ENCODE assay signal across 11 cellular contexts in genomic region chr1:114718661-114719423, GRCh38. TPM values are rescaled to one million over a fixed set of nuclear protein-coding genes. Genes with fewer than 3 reads are reported as not detected.
DNase-seq lines count a peak whose midpoint lies in the region; ATAC-seq and TF ChIP-seq lines count a peak whose summit lies in the region.
"Had no signal": no experiment of that assay in that cellular context is flagged by ENCODE, and none has a peak within 500 bp of the region (broad histone marks: within the 10 kb centered on the region; RNA-seq: fewer than 3 reads in every experiment).

No MANE protein-coding gene starts in this region.

- 91% methylated on average over 10 of the region's 11 CpGs for WGBS in mesenchymal stem cell
- WGBS in sigmoid colon, 2 donors: 87 to 88% methylated on average over 11 of the region's 11 CpGs

- in situ Hi-C loops in ACHN (cut with HindIII; ENCODE audit: low pct_ligation_motif_present, low pct_unique_long_range_greater_than_20kb, low sequenced_read_pairs): no loop called here

- peak overlapping the region; percentile 12 for H3K9ac ChIP-seq in mesenchymal stem cell (ENCODE audit: low read length)
- H3K9ac ChIP-seq: parathyroid adenoma had no signal

- H3K27ac Mint-ChIP-seq in activated naive CD8-positive, alpha-beta T cell treated with anti-CD3 and anti-CD28 coated beads, Interleukin-2, amount 50 U/mL, for 24 hours: peak overlapping the region; percentile 65

- no peak overlapping the region for H3K18ac ChIP-seq in mesenchymal stem cell (ENCODE audit: low read depth in 1 of 2, low read length in 2 of 2)

- ATAC-seq in activated naive CD8-positive, alpha-beta T cell treated with anti-CD3 and anti-CD28 coated beads, Interleukin-2, amount 50 U/mL, for 24 hours: peak; percentile 39
- ATAC-seq in HG03039 (IDR thresholded peaks at IDR 0.05; ENCODE audit: unreplicated experiment): no peak

- H3K9me3 Mint-ChIP-seq in activated naive CD8-positive, alpha-beta T cell treated with anti-CD3 and anti-CD28 coated beads, Interleukin-2, amount 50 U/mL, for 24 hours: no peaks in the 10 kb centered on the region

- no peak for TF ChIP-seq CTCF in sigmoid colon (IDR thresholded peaks at IDR 0.05)

- H2AFZ ChIP-seq in mesenchymal stem cell (ENCODE audit: low read depth, low read length): no peak overlapping the region
- H2AFZ ChIP-seq: parathyroid adenoma had no signal

- H3K9me3 ChIP-seq in mesenchymal stem cell (ENCODE audit: control insufficient read depth, low read length) (no peaks in the 10 kb centered on the region), sigmoid colon (no peaks in the 10 kb centered on the region)

- peak; percentile 33 for DNase-seq in ACHN
- peak; percentile 38 for DNase-seq in HK-2 (ENCODE audit: unreplicated experiment)
- no peak for DNase-seq in activated naive CD8-positive, alpha-beta T cell treated with anti-CD3 and anti-CD28 coated beads, Interleukin-2, amount 50 U/mL, for 24 hours
- peak; percentile 30 for DNase-seq in mesenchymal stem cell
- no peak for DNase-seq in COLO668 (lab: John Stamatoyannopoulos, UW; ENCODE audit: unreplicated experiment)
- DNase-seq in SHP77 (lab: John Stamatoyannopoulos, UW): no peak
- DNase-seq in sigmoid colon: no peak
- DNase-seq: dermis blood vessel endothelial cell, H7 had no signal

- no peak overlapping the region for H2BK5ac ChIP-seq in mesenchymal stem cell (ENCODE audit: low read depth, low read length, poor library complexity, severe bottlenecking)

- H3K4me3 ChIP-seq in mesenchymal stem cell (ENCODE audit: insufficient read depth in 1 of 2, low read depth in 1 of 2, low read length in 2 of 2) (no peak overlapping the region), sigmoid colon (no peak overlapping the region)

- TF ChIP-seq POLR2A in sigmoid colon (IDR thresholded peaks at IDR 0.05): no peak

- no peak overlapping the region for H3K23ac ChIP-seq in mesenchymal stem cell (ENCODE audit: low read length in 2 of 2)

- no peak overlapping the region for H2BK120ac ChIP-seq in mesenchymal stem cell (ENCODE audit: low read depth, low read length)

- TF ChIP-seq EP300 in sigmoid colon (IDR thresholded peaks at IDR 0.05): no peak

- H3K14ac ChIP-seq in mesenchymal stem cell (ENCODE audit: low read length in 2 of 2): no peak overlapping the region

- no peak overlapping the region for H2BK12ac ChIP-seq in mesenchymal stem cell (ENCODE audit: low read length in 2 of 2)

- no peak overlapping the region for H2BK15ac ChIP-seq in mesenchymal stem cell (ENCODE audit: low read depth, poor library complexity, severe bottlenecking)

- peak overlapping the region; percentile 33 for H3K27ac ChIP-seq in mesenchymal stem cell (ENCODE audit: low read length, poor library complexity, severe bottlenecking)
- H3K27ac ChIP-seq in sigmoid colon: no peak overlapping the region
- H3K27ac ChIP-seq: parathyroid adenoma had no signal

- peaks cover 41% of the 10 kb centered on the region for H3K4me1 Mint-ChIP-seq in activated naive CD8-positive, alpha-beta T cell treated with anti-CD3 and anti-CD28 coated beads, Interleukin-2, amount 50 U/mL, for 24 hours

- intact Hi-C loops in sigmoid colon (cut with DNase I): loop anchor here (5.0 kb wide), 1 partner anchor 137 kb away; the partner anchor contains the start of gene BCAS2

- H3K4ac ChIP-seq in mesenchymal stem cell (ENCODE audit: low read depth in 1 of 2, low read length in 2 of 2): no peak overlapping the region

- no peak overlapping the region for H4K91ac ChIP-seq in mesenchymal stem cell (ENCODE audit: low read length)

- no peak overlapping the region for H2AK5ac ChIP-seq in mesenchymal stem cell (ENCODE audit: low read length, severe bottlenecking)

- H3K27me3 ChIP-seq in mesenchymal stem cell (ENCODE audit: control insufficient read depth in 1 of 2, insufficient read depth in 1 of 2, low read length in 2 of 2) (no peaks in the 10 kb centered on the region), sigmoid colon (no peaks in the 10 kb centered on the region)

- no peaks in the 10 kb centered on the region for H3K27me3 Mint-ChIP-seq in activated naive CD8-positive, alpha-beta T cell treated with anti-CD3 and anti-CD28 coated beads, Interleukin-2, amount 50 U/mL, for 24 hours

- H3K4me1 ChIP-seq in mesenchymal stem cell (ENCODE audit: control insufficient read depth, insufficient read depth, low read depth, low read length) (peaks cover 7% of the 10 kb centered on the region), sigmoid colon (peaks cover 0 to 27% (median 21%) of the 10 kb centered on the region in 4 donors)
- H3K4me1 ChIP-seq: parathyroid adenoma had no signal

- peaks cover 9% of the 10 kb centered on the region for H3K79me1 ChIP-seq in mesenchymal stem cell (replicated peaks; ENCODE audit: low read length, poor library complexity, severe bottlenecking)

- H3K36me3 ChIP-seq in mesenchymal stem cell (ENCODE audit: control insufficient read depth in 1 of 2, insufficient read depth in 2 of 2, low read depth in 1 of 2, low read length in 2 of 2) (peaks cover 20 to 75% of the 10 kb centered on the region in 2 experiments), sigmoid colon (peaks cover 23 to 68% (median 47%) of the 10 kb centered on the region in 4 donors)

- no peak overlapping the region for H4K8ac ChIP-seq in mesenchymal stem cell (ENCODE audit: low read length)

- peaks cover 65% of the 10 kb centered on the region for H3K36me3 Mint-ChIP-seq in activated naive CD8-positive, alpha-beta T cell treated with anti-CD3 and anti-CD28 coated beads, Interleukin-2, amount 50 U/mL, for 24 hours (ENCODE audit: low read depth)

- H3K4me2 ChIP-seq in mesenchymal stem cell (ENCODE audit: low read length, poor library complexity, severe bottlenecking): no peak overlapping the region

- H3K4me3 Mint-ChIP-seq in activated naive CD8-positive, alpha-beta T cell treated with anti-CD3 and anti-CD28 coated beads, Interleukin-2, amount 50 U/mL, for 24 hours: no peak overlapping the region

RNA-seq across cellular contexts. Expression of gene NRAS, which starts 2.3 kb away (rescaled TPM):
- 55.7 TPM for polyA plus RNA-seq in mesenchymal stem cell (2013, experiment 1 of 2)
- polyA plus RNA-seq in mesenchymal stem cell (2013, experiment 2 of 2): 59.7 TPM
- total RNA-seq in sigmoid colon: 10 to 100 TPM; 13.0 to 16.1 (median 15.7) TPM
- 10 to 100 TPM; 25.5 to 55.5 (median 44.4) TPM for polyA plus RNA-seq in sigmoid colon

RNA-seq across cellular contexts. Expression of gene AMPD1, which starts 23.5 kb away (rescaled TPM):
- not detected for polyA plus RNA-seq in mesenchymal stem cell (2013, experiment 1 of 2)
- polyA plus RNA-seq in mesenchymal stem cell (2013, experiment 2 of 2): not detected
- not detected for total RNA-seq in sigmoid colon
- under 1 TPM in 1 of 3 donors, not detected in 2; 0.92 TPM for polyA plus RNA-seq in sigmoid colon
- total RNA-seq: dermis blood vessel endothelial cell had no signal

RNA-seq across cellular contexts. Expression of gene CSDE1, which starts 38.9 kb away (rescaled TPM):
- polyA plus RNA-seq in mesenchymal stem cell (2013, experiment 1 of 2): 385 TPM
- polyA plus RNA-seq in mesenchymal stem cell (2013, experiment 2 of 2): 375 TPM
- 1,000 to 10,000 TPM; 1,738 to 2,762 (median 1,986) TPM for total RNA-seq in sigmoid colon
- polyA plus RNA-seq in sigmoid colon: 100 to 1,000 TPM; 167 to 228 (median 186) TPM

RNA-seq across cellular contexts. Expression of gene DENND2C, which starts 49.0 kb away (rescaled TPM):
- 0.36 TPM for polyA plus RNA-seq in mesenchymal stem cell (2013, experiment 1 of 2)
- polyA plus RNA-seq in mesenchymal stem cell (2013, experiment 2 of 2): 0.29 TPM
- total RNA-seq in sigmoid colon: 1 to 10 TPM; 1.9 to 4.7 (median 3.4) TPM
- polyA plus RNA-seq in sigmoid colon: under 1 TPM; 0.23 to 0.60 (median 0.29) TPM

Comparison
In these comparisons a context has a peak if more than half of its experiments do, and no peak if none do; other contexts are left out.
1. DNase-seq: peak in ACHN (single experiment), HK-2 (single experiment) and mesenchymal stem cell (single experiment); none in activated naive CD8-positive, alpha-beta T cell treated with anti-CD3 and anti-CD28 coated beads, Interleukin-2, amount 50 U/mL, for 24 hours (single experiment), COLO668 (single experiment), SHP77 (0 of 2) and sigmoid colon (single experiment).